Comparison of ENCODE assay signal across 8 cellular contexts in the genomic region with DNA sequence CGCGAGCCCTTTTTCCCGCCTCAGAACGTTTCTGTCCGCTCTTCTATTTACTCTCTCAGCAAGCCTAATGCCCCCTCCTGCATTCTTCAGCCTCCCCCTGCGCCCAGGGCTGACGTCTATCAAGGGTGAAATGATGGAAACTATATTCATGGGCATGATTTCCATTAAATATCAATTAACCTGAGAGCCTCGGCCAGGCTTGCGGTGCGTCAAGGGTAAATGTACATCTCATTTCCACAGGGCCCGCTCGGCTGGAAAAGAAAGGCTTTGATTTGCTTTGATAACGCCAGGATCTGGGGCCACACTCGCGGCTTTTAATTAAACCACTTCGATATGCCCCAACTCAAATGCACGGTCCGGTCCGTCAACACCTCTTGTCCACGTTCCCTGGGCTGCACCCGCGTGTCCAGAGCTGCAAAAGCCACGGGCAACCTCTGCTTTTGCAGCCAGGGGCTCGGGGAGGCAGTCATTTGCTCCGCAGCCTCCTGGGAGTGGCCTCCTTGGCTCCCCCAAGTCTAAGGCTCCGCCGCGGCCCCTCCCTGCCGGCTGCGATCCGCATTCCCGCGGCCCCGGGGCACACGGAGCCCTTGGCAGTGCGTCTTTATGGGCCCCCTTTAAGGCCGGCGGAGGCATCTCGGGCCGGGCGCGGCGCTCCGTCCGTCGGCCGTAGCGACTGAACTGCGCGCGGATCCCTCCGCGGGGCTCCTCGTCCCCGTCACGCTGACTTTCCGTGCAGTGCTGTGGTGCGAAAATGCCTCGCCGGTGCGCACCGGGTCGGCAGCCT. TPM values are rescaled to one million over a fixed set of nuclear protein-coding genes. Genes with fewer than 3 reads are reported as not detected.
DNase-seq lines count a peak whose midpoint lies in the region; ATAC-seq, FAIRE-seq and TF ChIP-seq lines count a peak whose summit lies in the region.

A gene (plus strand): TSS at position 693 of the 784 bp plus-strand sequence. CDS start 662 bp downstream, outside the sequence.

- peaks cover 91% of the 10 kb centered on the region for H3K27me3 Mint-ChIP-seq in activated naive CD8-positive, alpha-beta T cell treated with anti-CD3 and anti-CD28 coated beads for 36 hours

- no peaks in the 10 kb centered on the region for H3K36me3 Mint-ChIP-seq in activated naive CD8-positive, alpha-beta T cell treated with anti-CD3 and anti-CD28 coated beads for 36 hours

- ATAC-seq in stimulated activated naive CD8-positive, alpha-beta T cell treated with anti-CD3 and anti-CD28 coated beads, Interleukin-15, Interleukin-2, amounts not matched to agents 100 U/mL and 50 U/mL, for 24 hours, result peak; percentile 20

- H3K27ac Mint-ChIP-seq in activated naive CD8-positive, alpha-beta T cell treated with anti-CD3 and anti-CD28 coated beads for 36 hours, result no peak within 1 kb of the TSS

- TF ChIP-seq CTCF in D721Med (IDR thresholded peaks at IDR 0.05; ENCODE audit: insufficient read depth, missing control alignments), result no peak

- peak within 1 kb of the TSS; percentile 43 for H3K4me3 Mint-ChIP-seq in activated naive CD8-positive, alpha-beta T cell treated with anti-CD3 and anti-CD28 coated beads for 36 hours

- no peaks in the 10 kb centered on the region for H3K9me3 Mint-ChIP-seq in activated naive CD8-positive, alpha-beta T cell treated with anti-CD3 and anti-CD28 coated beads for 36 hours

- DNase-seq in DMS53 (lab: John Stamatoyannopoulos, UW), result peak; percentile 93
- DNase-seq in NCI-H1436 (lab: John Stamatoyannopoulos, UW), result peak; percentile 76
- no peak for DNase-seq in activated naive CD8-positive, alpha-beta T cell treated with anti-CD3 and anti-CD28 coated beads for 36 hours
- DNase-seq in iris pigment epithelial cell (ENCODE audit: low read depth), result peak; percentile 18
- DNase-seq in stimulated activated naive CD8-positive, alpha-beta T cell treated with anti-CD3 and anti-CD28 coated beads, Interleukin-15, Interleukin-2, amounts not matched to agents 100 U/mL and 50 U/mL, for 24 hours, result peak; percentile 28
- DNase-seq in cerebellar nuclear complex (lab: John Stamatoyannopoulos, UW), result no peak
- DNase-seq in D721Med (ENCODE audit: insufficient read length, low spot score), result no peak
- no peak for DNase-seq in UCSD-AML1 (lab: John Stamatoyannopoulos, UW; ENCODE audit: unreplicated experiment)

- H3K4me1 Mint-ChIP-seq in activated naive CD8-positive, alpha-beta T cell treated with anti-CD3 and anti-CD28 coated beads for 36 hours, result peaks cover 28% of the 10 kb centered on the region

- FAIRE-seq in D721Med (lab: Jason Lieb, UNC), result no peak

RNA-seq across cellular contexts. Expression of the gene that starts here (rescaled TPM):
- total RNA-seq in activated naive CD8-positive, alpha-beta T cell treated with anti-CD3 and anti-CD28 coated beads for 36 hours, result not detected

Comparison
In these comparisons a context has a peak if more than half of its experiments do, and no peak if none do; other contexts are left out.
1. DNase-seq: peak in DMS53 (single experiment), NCI-H1436 (single experiment), iris pigment epithelial cell (single experiment) and stimulated activated naive CD8-positive, alpha-beta T cell treated with anti-CD3 and anti-CD28 coated beads, Interleukin-15, Interleukin-2, amounts not matched to agents 100 U/mL and 50 U/mL, for 24 hours (single experiment); none in activated naive CD8-positive, alpha-beta T cell treated with anti-CD3 and anti-CD28 coated beads for 36 hours (single experiment), cerebellar nuclear complex (0 of 2), D721Med (single experiment) and UCSD-AML1 (single experiment).